ENCODE assay signal across 16 cellular contexts in genomic region chr4:73066928-73067327, GRCh38.
DNase-seq lines count a peak whose midpoint lies in the region; ATAC-seq, FAIRE-seq and TF ChIP-seq lines count a peak whose summit lies in the region.
"Had no signal": no experiment of that assay in that cellular context is flagged by ENCODE, and none has a peak within 500 bp of the region (broad histone marks: within the 10 kb centered on the region; RNA-seq: fewer than 3 reads in every experiment).

No MANE protein-coding gene starts in this region.

- peak overlapping the region; percentile 34 for H3K4me3 Mint-ChIP-seq in T-helper 1 cell treated with Interleukin-12 subunit alpha and Interleukin-12 subunit beta and Interleukin-4 antibody, amounts not matched to agents 30 μg/mL and 1 μg/mL, for 36 hours
- peak overlapping the region; percentile 57 to 71 for H3K4me3 Mint-ChIP-seq in stimulated activated naive CD8-positive, alpha-beta T cell treated with anti-CD3 and anti-CD28 coated beads, Interleukin-15, amount 100 ng/mL, for 72 hours
- H3K4me3 Mint-ChIP-seq in nephron progenitor cell, result no peak overlapping the region

- no peak for FAIRE-seq in RCC 7860 (lab: Jason Lieb, UNC)
- FAIRE-seq: pancreas had no signal

- no peak for TF ChIP-seq CTCF in nephron progenitor cell (IDR thresholded peaks at IDR 0.05)

- no peaks in the 10 kb centered on the region for H3K27me3 Mint-ChIP-seq in T-helper 1 cell treated with Interleukin-12 subunit alpha and Interleukin-12 subunit beta and Interleukin-4 antibody, amounts not matched to agents 30 μg/mL and 1 μg/mL, for 36 hours (ENCODE audit: low read depth)
- H3K27me3 Mint-ChIP-seq in stimulated activated naive CD8-positive, alpha-beta T cell treated with anti-CD3 and anti-CD28 coated beads, Interleukin-15, amount 100 ng/mL, for 72 hours, result no peaks in the 10 kb centered on the region
- H3K27me3 Mint-ChIP-seq in nephron progenitor cell (ENCODE audit: low read depth, poor library complexity), result no peaks in the 10 kb centered on the region

- peaks cover 22% of the 10 kb centered on the region for H3K36me3 Mint-ChIP-seq in T-helper 1 cell treated with Interleukin-12 subunit alpha and Interleukin-12 subunit beta and Interleukin-4 antibody, amounts not matched to agents 30 μg/mL and 1 μg/mL, for 36 hours (ENCODE audit: low read depth)
- H3K36me3 Mint-ChIP-seq in nephron progenitor cell (ENCODE audit: low read depth), result peaks cover 28% of the 10 kb centered on the region

- DNase-seq in activated effector memory CD4-positive, alpha-beta T cell treated with anti-CD3 and anti-CD28 coated beads, Interleukin-2, amount 50 U/mL, for 16 hours, result peak; percentile 69
- DNase-seq in activated effector memory CD4-positive, alpha-beta T cell treated with Interleukin-2 at 50 U/mL for 16 hours, result no peak
- DNase-seq in central memory CD4-positive, alpha-beta T cell, result peak; percentile 50
- DNase-seq in stimulated activated naive CD8-positive, alpha-beta T cell treated with anti-CD3 and anti-CD28 coated beads, Interleukin-15, amount 100 ng/mL, for 72 hours, result peak in 1 of 2 donors; percentile 18
- DNase-seq in RCC 7860 (ENCODE audit: low spot score), result no peak
- DNase-seq in nephron progenitor cell, result no peak
- no peak for DNase-seq in putamen (ENCODE audit: low spot score)
- DNase-seq: dermis blood vessel endothelial cell, mammary epithelial cell, NCI-H1417, NCI-H226, pancreas, PC-3, SW 1271, tibial artery had no signal

- ATAC-seq in stimulated activated naive CD8-positive, alpha-beta T cell treated with anti-CD3 and anti-CD28 coated beads, Interleukin-15, amount 100 ng/mL, for 72 hours, result no peak
- ATAC-seq: pancreas, PC-3 had no signal

- no peaks in the 10 kb centered on the region for H3K9me3 Mint-ChIP-seq in T-helper 1 cell treated with Interleukin-12 subunit alpha and Interleukin-12 subunit beta and Interleukin-4 antibody, amounts not matched to agents 30 μg/mL and 1 μg/mL, for 36 hours
- no peaks in the 10 kb centered on the region for H3K9me3 Mint-ChIP-seq in stimulated activated naive CD8-positive, alpha-beta T cell treated with anti-CD3 and anti-CD28 coated beads, Interleukin-15, amount 100 ng/mL, for 72 hours
- H3K9me3 Mint-ChIP-seq in nephron progenitor cell, result no peaks in the 10 kb centered on the region

- H3K27ac Mint-ChIP-seq in T-helper 1 cell treated with Interleukin-12 subunit alpha and Interleukin-12 subunit beta and Interleukin-4 antibody, amounts not matched to agents 30 μg/mL and 1 μg/mL, for 36 hours, result peak overlapping the region; percentile 89
- peak overlapping the region; percentile 88 to 91 for H3K27ac Mint-ChIP-seq in stimulated activated naive CD8-positive, alpha-beta T cell treated with anti-CD3 and anti-CD28 coated beads, Interleukin-15, amount 100 ng/mL, for 72 hours
- no peak overlapping the region for H3K27ac Mint-ChIP-seq in nephron progenitor cell

- peaks cover 35% of the 10 kb centered on the region for H3K4me1 Mint-ChIP-seq in T-helper 1 cell treated with Interleukin-12 subunit alpha and Interleukin-12 subunit beta and Interleukin-4 antibody, amounts not matched to agents 30 μg/mL and 1 μg/mL, for 36 hours (ENCODE audit: low read depth)
- peaks cover 45% of the 10 kb centered on the region for H3K4me1 Mint-ChIP-seq in stimulated activated naive CD8-positive, alpha-beta T cell treated with anti-CD3 and anti-CD28 coated beads, Interleukin-15, amount 100 ng/mL, for 72 hours
- peaks cover 19% of the 10 kb centered on the region for H3K4me1 Mint-ChIP-seq in nephron progenitor cell

Comparison
In these comparisons a context has a peak if more than half of its experiments do, and no peak if none do; other contexts are left out.
1. DNase-seq: peak in activated effector memory CD4-positive, alpha-beta T cell treated with anti-CD3 and anti-CD28 coated beads, Interleukin-2, amount 50 U/mL, for 16 hours (single experiment) and central memory CD4-positive, alpha-beta T cell (single experiment); none in activated effector memory CD4-positive, alpha-beta T cell treated with Interleukin-2 at 50 U/mL for 16 hours (single experiment), RCC 7860 (single experiment), nephron progenitor cell (single experiment) and putamen (single experiment).